ENCODE assay signal across 11 cellular contexts in the genomic region with DNA sequence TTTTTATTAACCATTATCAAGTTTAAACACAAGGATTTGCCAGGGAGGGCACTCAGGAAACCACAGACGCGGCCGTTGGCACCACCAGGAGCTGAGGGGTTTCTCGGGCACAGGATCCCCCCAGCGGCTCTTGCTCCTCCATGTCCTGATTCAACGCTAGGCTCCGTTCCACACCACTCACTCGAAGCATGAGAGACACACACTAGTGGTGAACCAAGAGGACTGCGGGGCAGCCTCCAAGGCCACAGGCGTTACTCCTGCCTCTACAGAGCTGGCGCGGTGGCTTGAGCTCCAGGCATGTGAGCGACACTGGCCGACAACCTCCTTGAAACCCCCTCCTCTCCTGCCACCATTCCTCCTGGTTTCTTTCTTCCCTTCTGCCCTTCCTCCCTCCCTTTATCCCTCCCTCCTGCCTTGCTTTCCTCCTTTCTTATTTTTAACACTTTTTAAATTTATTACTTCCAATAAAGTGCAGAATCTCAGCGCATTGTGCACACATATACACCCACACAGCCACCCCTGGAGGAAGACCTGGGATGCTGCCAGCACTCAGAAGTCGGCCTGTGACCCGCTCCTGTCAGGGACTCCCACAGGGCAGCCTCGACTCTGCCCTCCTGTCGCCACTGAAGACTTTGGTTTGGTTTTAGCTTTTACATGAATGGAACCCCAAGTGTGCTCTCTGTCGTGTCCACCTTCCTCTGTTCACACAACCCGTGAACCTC. TPM values are rescaled to one million over a fixed set of nuclear protein-coding genes. Genes with fewer than 3 reads are reported as not detected.
DNase-seq lines count a peak whose midpoint lies in the region; ATAC-seq and TF ChIP-seq lines count a peak whose summit lies in the region.
"Had no signal": no experiment of that assay in that cellular context is flagged by ENCODE, and none has a peak within 500 bp of the region (broad histone marks: within the 10 kb centered on the region; RNA-seq: fewer than 3 reads in every experiment).

No MANE protein-coding gene starts in this region.

- no peaks in the 10 kb centered on the region for H3K4me1 ChIP-seq in mucosa of descending colon (ENCODE audit: low read depth)

- in situ Hi-C loops in brain microvascular endothelial cell (cut with HindIII; ENCODE audit: low pct_ligation_motif_present, low sequenced_read_pairs), result no loop called here

- H3K27me3 ChIP-seq in brain microvascular endothelial cell (replicated peaks) (no peaks in the 10 kb centered on the region), MG63 (no peaks in the 10 kb centered on the region)
- H3K27me3 ChIP-seq: heart left ventricle had no signal

- H3K36me3 ChIP-seq in brain microvascular endothelial cell (replicated peaks) (peaks cover 14% of the 10 kb centered on the region), mucosa of descending colon (ENCODE audit: low read depth) (no peaks in the 10 kb centered on the region), MG63 (peaks cover 26% of the 10 kb centered on the region)

- ATAC-seq in mucosa of descending colon, result peak; percentile 16
- ATAC-seq in HG02759 (IDR thresholded peaks at IDR 0.05; ENCODE audit: unreplicated experiment), result no peak
- ATAC-seq: heart left ventricle had no signal

- intact Hi-C loops in mucosa of descending colon (cut with DNase I, micrococcal nuclease), result no loop called here

- DNase-seq in DMS153 treated with DMSO at 0.1 percent for 48 hours (lab: John Stamatoyannopoulos, UW; ENCODE audit: unreplicated experiment) (peak; percentile 42), HT-29 (ENCODE audit: low spot score) (peak; percentile 36), brain microvascular endothelial cell (no peak), mucosa of descending colon (no peak), MG63 (no peak), NCI-H748 (lab: John Stamatoyannopoulos, UW; ENCODE audit: unreplicated experiment) (no peak)
- DNase-seq: activated effector memory CD4-positive, alpha-beta T cell treated with Interleukin-2 at 50 U/mL for 16 hours; GF-D8; heart left ventricle; NCI-H1105 treated with DMSO at 0.1 percent for 48 hours had no signal

- H3K27ac ChIP-seq in brain microvascular endothelial cell, result no peak overlapping the region
- H3K27ac ChIP-seq: heart left ventricle had no signal

- TF ChIP-seq CTCF in brain microvascular endothelial cell (IDR thresholded peaks at IDR 0.05; ENCODE audit: low read depth, low read length, missing control alignments) (peak; percentile 29), mucosa of descending colon (IDR thresholded peaks at IDR 0.05) (no peak)

- H3K9me3 ChIP-seq in mucosa of descending colon, result no peaks in the 10 kb centered on the region
- H3K9me3 ChIP-seq in MG63, result no peaks in the 10 kb centered on the region
- H3K9me3 ChIP-seq: heart left ventricle had no signal

- H3K4me3 ChIP-seq in brain microvascular endothelial cell (ENCODE audit: low read depth, low read length) (no peak overlapping the region), mucosa of descending colon (no peak overlapping the region), MG63 (no peak overlapping the region)
- H3K4me3 ChIP-seq: heart left ventricle had no signal

RNA-seq across cellular contexts. Expression of gene COX7A2L, which starts 21.7 kb away (rescaled TPM):
- 89.7 and 93.1 TPM in 2 replicates for total RNA-seq in HT-29 (2014; rRNA removed; shearing (Covaris generic))
- total RNA-seq in mucosa of descending colon, result 100 to 1,000 TPM in 2 of 3 donors, 10 to 100 TPM in 1; 87.0 to 113 (median 108) TPM
- 149 and 254 TPM in 2 replicates for total RNA-seq in MG63 (2014; rRNA removed; shearing (Covaris generic); ENCODE audit: low replicate concordance)

Comparison
In these comparisons a context has a peak if more than half of its experiments do, and no peak if none do; other contexts are left out.
1. DNase-seq: peak in DMS153 treated with DMSO at 0.1 percent for 48 hours (single experiment) and HT-29 (single experiment); none in brain microvascular endothelial cell (single experiment), mucosa of descending colon (0 of 3), MG63 (single experiment) and NCI-H748 (single experiment).